ENCODE assay signal across 25 cellular contexts in the genomic region with DNA sequence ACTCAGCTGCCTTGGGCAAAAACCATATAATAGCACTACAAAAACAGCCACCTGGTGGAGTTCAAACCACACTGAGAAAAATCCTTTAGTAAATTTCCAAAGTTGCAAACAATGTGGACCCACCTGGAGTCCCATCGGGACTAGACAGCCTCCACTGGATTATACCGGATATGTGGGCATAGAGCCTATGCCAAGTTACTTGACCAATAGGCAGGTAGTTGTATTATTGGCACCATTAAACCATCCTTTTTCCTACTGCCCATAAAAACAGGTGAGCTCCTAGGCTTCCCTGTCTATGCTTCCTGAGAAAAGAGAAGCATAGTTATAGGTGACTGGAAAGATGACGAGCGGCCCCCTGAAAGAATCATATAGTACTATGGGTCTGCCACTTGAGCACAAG. TPM values are rescaled to one million over a fixed set of nuclear protein-coding genes. Genes with fewer than 3 reads are reported as not detected.
A peak's percentile ranks its signal among the peaks of the same experiment; 100 is the strongest.
DNase-seq lines count a peak whose midpoint lies in the region; ATAC-seq and TF ChIP-seq lines count a peak whose summit lies in the region.
"Had no signal": no experiment of that assay in that cellular context is flagged by ENCODE, and none has a peak within 500 bp of the region (broad histone marks: within the 10 kb centered on the region; RNA-seq: fewer than 3 reads in every experiment).

No MANE protein-coding gene starts in this region.

- no peaks in the 10 kb centered on the region for H3K27me3 ChIP-seq in colonic mucosa
- H3K27me3 ChIP-seq: BLaER1, MG63 had no signal

- H3K27ac Mint-ChIP-seq in endothelial cell (ENCODE audit: unreplicated experiment): no peak overlapping the region
- H3K27ac Mint-ChIP-seq: CD4-positive, alpha-beta memory T cell had no signal

- H3K4me3 Mint-ChIP-seq in endothelial cell (ENCODE audit: unreplicated experiment): no peak overlapping the region
- H3K4me3 Mint-ChIP-seq: CD4-positive, alpha-beta memory T cell had no signal

- TF ChIP-seq CTCF in colonic mucosa (IDR thresholded peaks at IDR 0.05) (no peak), endothelial cell (IDR thresholded peaks at IDR 0.05; ENCODE audit: unreplicated experiment) (no peak)

- no peaks in the 10 kb centered on the region for H3K9me3 Mint-ChIP-seq in endothelial cell (ENCODE audit: unreplicated experiment)

- no peaks in the 10 kb centered on the region for H3K4me1 Mint-ChIP-seq in endothelial cell (ENCODE audit: unreplicated experiment)
- H3K4me1 Mint-ChIP-seq: CD4-positive, alpha-beta memory T cell had no signal

- H3K27me3 Mint-ChIP-seq in endothelial cell (ENCODE audit: unreplicated experiment): no peaks in the 10 kb centered on the region

- peak overlapping the region; percentile 64 for H3K27ac ChIP-seq in colonic mucosa
- H3K27ac ChIP-seq: 22Rv1, BLaER1 had no signal

- no peaks in the 10 kb centered on the region for H3K36me3 ChIP-seq in colonic mucosa
- H3K36me3 ChIP-seq: BLaER1, MG63 had no signal

- ATAC-seq in left colon (peak; percentile 67), esophagus mucosa (no peak), GM18873 (IDR thresholded peaks at IDR 0.05; ENCODE audit: low FRiP score, unreplicated experiment) (no peak)

- peak; percentile 30 for DNase-seq in DMS53 (lab: John Stamatoyannopoulos, UW)
- no peak for DNase-seq in DMS53 treated with DMSO at 0.1 percent for 48 hours (lab: John Stamatoyannopoulos, UW; ENCODE audit: unreplicated experiment)
- peak; percentile 11 for DNase-seq in NCI-H146 treated with DMSO at 0.1 percent for 48 hours (lab: John Stamatoyannopoulos, UW; ENCODE audit: unreplicated experiment)
- no peak for DNase-seq in colonic mucosa
- DNase-seq in left colon: no peak
- DNase-seq in endothelial cell (ENCODE audit: low spot score): no peak
- DNase-seq: ACHN; CD4-positive, alpha-beta memory T cell; DMS153; GDM1; GOT3; Kasumi-1; MG63; NCI-H1048; NCI-H1417 treated with DMSO at 0.1 percent for 48 hours; NCI-H1930; NCI-H2171; NCI-H446; NCI-H526 treated with DMSO at 0.1 percent for 48 hours; OCI-M1; Right ventricle myocardium superior had no signal

- H3K4me3 ChIP-seq in colonic mucosa: no peak overlapping the region
- H3K4me3 ChIP-seq: BLaER1, MG63 had no signal

- intact Hi-C loops in colonic mucosa (cut with DNase I): no loop called here
- intact Hi-C loops in left colon (cut with DNase I, micrococcal nuclease): no loop called here

- H3K9ac ChIP-seq in colonic mucosa (ENCODE audit: low read depth in 2 of 2, low read length in 2 of 2): no peak overlapping the region
- H3K9ac ChIP-seq: BLaER1 had no signal

- H3K4me1 ChIP-seq in colonic mucosa: peaks cover 4% of the 10 kb centered on the region

- H3K9me3 ChIP-seq in colonic mucosa: no peaks in the 10 kb centered on the region
- H3K9me3 ChIP-seq: BLaER1, MG63 had no signal

- no peaks in the 10 kb centered on the region for H3K36me3 Mint-ChIP-seq in endothelial cell (ENCODE audit: low read depth, unreplicated experiment)
- H3K36me3 Mint-ChIP-seq: CD4-positive, alpha-beta memory T cell had no signal

RNA-seq across cellular contexts. Expression of a gene that starts 51.7 kb away (rescaled TPM):
- total RNA-seq in colonic mucosa: 1 to 10 TPM; 1.6 to 1.9 TPM
- 1 to 10 TPM; 2.0 to 4.0 TPM for total RNA-seq in left colon
- total RNA-seq in esophagus mucosa: 13.6 TPM
- total RNA-seq in endothelial cell (ENCODE audit: unreplicated experiment): not detected
- total RNA-seq: CD4-positive, alpha-beta memory T cell; Right ventricle myocardium superior had no signal

Comparison
In these comparisons a context has a peak if more than half of its experiments do, and no peak if none do; other contexts are left out.
1. DNase-seq: peak in DMS53 (single experiment) and NCI-H146 treated with DMSO at 0.1 percent for 48 hours (single experiment); none in DMS53 treated with DMSO at 0.1 percent for 48 hours (single experiment), colonic mucosa (single experiment), left colon (0 of 2) and endothelial cell (single experiment).